ENCODE assay signal across 8 cellular contexts in genomic region chrX:48677456-48678030, GRCh38. TPM values are rescaled to one million over a fixed set of nuclear protein-coding genes. Genes with fewer than 3 reads are reported as not detected.
DNase-seq lines count a peak whose midpoint lies in the region; ATAC-seq, FAIRE-seq and TF ChIP-seq lines count a peak whose summit lies in the region.

No MANE protein-coding gene starts in this region.

- peak overlapping the region; percentile 98 for H3K9ac ChIP-seq in OCI-LY3 (ENCODE audit: low read length)

- no peak overlapping the region for H3K27ac ChIP-seq in OCI-LY3 (ENCODE audit: low read length)
- no peak overlapping the region for H3K27ac ChIP-seq in esophagus muscularis mucosa (replicated peaks in 1 of 4)
- H3K27ac ChIP-seq in psoas muscle, result no peak overlapping the region
- peak overlapping the region in 2 of 4 donors; percentile 89 to 92 for H3K27ac ChIP-seq in tibial nerve

- no peaks in the 10 kb centered on the region for H4K20me1 ChIP-seq in OCI-LY3 (ENCODE audit: insufficient read depth, low read length)

- TF ChIP-seq EP300 in esophagus muscularis mucosa (IDR thresholded peaks at IDR 0.05), result no peak
- TF ChIP-seq EP300 in tibial nerve (IDR thresholded peaks at IDR 0.05), result no peak

- no peak for FAIRE-seq in D721Med (lab: Jason Lieb, UNC)

- H3K27me3 ChIP-seq in GM06990 (replicated peaks; ENCODE audit: control insufficient read depth, insufficient read depth, low read length) (no peaks in the 10 kb centered on the region), OCI-LY3 (ENCODE audit: low read depth, low read length) (no peaks in the 10 kb centered on the region), esophagus muscularis mucosa (no peaks in the 10 kb centered on the region), psoas muscle (ENCODE audit: insufficient read depth in 3 of 3, low read length in 2 of 3) (no peaks in the 10 kb centered on the region), tibial nerve (no peaks in the 10 kb centered on the region)

- TF ChIP-seq CTCF in GM06990 (IDR thresholded peaks at IDR 0.05; ENCODE audit: insufficient read depth, low read length, poor library complexity, severe bottlenecking) (no peak), OCI-LY3 (IDR thresholded peaks at IDR 0.05; ENCODE audit: low read depth, low read length) (no peak), esophagus muscularis mucosa (IDR thresholded peaks at IDR 0.05) (no peak), psoas muscle (IDR thresholded peaks at IDR 0.05) (no peak), D721Med (IDR thresholded peaks at IDR 0.05; ENCODE audit: insufficient read depth, missing control alignments) (no peak), tibial nerve (IDR thresholded peaks at IDR 0.05) (no peak)

- peak overlapping the region; percentile 82 for H3K4me3 ChIP-seq in GM06990 (replicated peaks; ENCODE audit: low read depth, low read length)
- H3K4me3 ChIP-seq in OCI-LY3 (ENCODE audit: low read length), result peak overlapping the region; percentile 100
- H3K4me3 ChIP-seq in esophagus muscularis mucosa, result peak overlapping the region in 3 of 4 donors; percentile 67 to 83 (median 78)
- peak overlapping the region; percentile 85 for H3K4me3 ChIP-seq in psoas muscle
- peak overlapping the region in 2 of 4 donors; percentile 73 to 86 for H3K4me3 ChIP-seq in tibial nerve

- WGBS in esophagus muscularis mucosa, result 65% methylated on average over 12 of the region's 12 CpGs
- 42 to 62% (median 49%) methylated on average over 9 to 12 of the region's 12 CpGs for WGBS in psoas muscle, 3 donors
- 22 to 53% methylated on average over 9 to 12 of the region's 12 CpGs for WGBS in tibial nerve, 2 donors

- TF ChIP-seq POLR2A in esophagus muscularis mucosa (IDR thresholded peaks at IDR 0.05; ENCODE audit: low read depth) (no peak), tibial nerve (IDR thresholded peaks at IDR 0.05) (no peak)

- peaks cover 25% of the 10 kb centered on the region for H3K79me2 ChIP-seq in OCI-LY3 (ENCODE audit: low read length)

- H3K4me2 ChIP-seq in OCI-LY3 (ENCODE audit: low read length), result peak overlapping the region; percentile 80

- no peaks in the 10 kb centered on the region for H3K9me3 ChIP-seq in OCI-LY3 (ENCODE audit: insufficient read depth, low read length)
- H3K9me3 ChIP-seq in esophagus muscularis mucosa, result no peaks in the 10 kb centered on the region
- H3K9me3 ChIP-seq in psoas muscle, result no peaks in the 10 kb centered on the region
- no peaks in the 10 kb centered on the region for H3K9me3 ChIP-seq in tibial nerve

- H2AFZ ChIP-seq in OCI-LY3 (ENCODE audit: low read depth, low read length), result no peak overlapping the region

- intact Hi-C loops in esophagus muscularis mucosa (cut with DNase I), result no loop called here
- intact Hi-C loops in psoas muscle (cut with DNase I), result loop anchor here in 1 of 2 donors (10.0 kb wide), 1 partner anchor 127 kb away; the partner anchor contains the start of gene HDAC6

- H3K4me1 ChIP-seq in OCI-LY3 (ENCODE audit: low read length) (peaks cover 19% of the 10 kb centered on the region; the same call in 1 of the 2 replicates), esophagus muscularis mucosa (peaks cover 4 to 20% (median 16%) of the 10 kb centered on the region in 4 donors), psoas muscle (no peaks in the 10 kb centered on the region), tibial nerve (peaks cover 0 to 18% (median 4%) of the 10 kb centered on the region in 4 donors)

- ATAC-seq in psoas muscle (no peak), GM21723 (IDR thresholded peaks at IDR 0.05; ENCODE audit: unreplicated experiment) (no peak)

- DNase-seq in GM06990 (ENCODE audit: extremely low read depth, insufficient read length), result no peak
- no peak for DNase-seq in esophagus muscularis mucosa (ENCODE audit: extremely low spot score)
- no peak for DNase-seq in psoas muscle
- DNase-seq in D721Med (ENCODE audit: insufficient read length, low spot score), result no peak
- no peak for DNase-seq in tibial nerve (ENCODE audit: low spot score in 2 of 2)
- DNase-seq in MV-4-11 (lab: John Stamatoyannopoulos, UW), result no peak

- H3K36me3 ChIP-seq in GM06990 (ENCODE audit: control insufficient read depth, insufficient read depth, low read length) (no peaks in the 10 kb centered on the region), OCI-LY3 (replicated peaks; ENCODE audit: low read depth, low read length) (no peaks in the 10 kb centered on the region), esophagus muscularis mucosa (no peaks in the 10 kb centered on the region), psoas muscle (ENCODE audit: insufficient read depth in 1 of 2, low read depth in 1 of 2) (no peaks in the 10 kb centered on the region), tibial nerve (no peaks in the 10 kb centered on the region)

RNA-seq across cellular contexts. Expression of gene WAS, which starts 6.1 kb away (rescaled TPM):
- total RNA-seq in esophagus muscularis mucosa, result 1 to 10 TPM; 3.2 to 9.9 (median 7.5) TPM
- total RNA-seq in psoas muscle, result 1 to 10 TPM in 2 of 4 donors, under 1 TPM in 2; 0.85 to 2.9 (median 1.4) TPM
- polyA plus RNA-seq in psoas muscle, result under 1 TPM; 0.45 to 0.66 (median 0.47) TPM
- total RNA-seq in tibial nerve, result 10 to 100 TPM in 2 of 4 donors, 1 to 10 TPM in 2; 3.1 to 32.7 (median 9.8) TPM

RNA-seq across cellular contexts. Expression of gene SUV39H1, which starts 19.0 kb away (rescaled TPM):
- total RNA-seq in esophagus muscularis mucosa (1 to 10 TPM; 2.5 to 4.5 (median 4.3) TPM), psoas muscle (1 to 10 TPM; 1.9 to 3.2 (median 2.7) TPM), tibial nerve (10 to 100 TPM in 1 of 4 donors, 1 to 10 TPM in 3; 4.2 to 10.0 (median 5.2) TPM)
- polyA plus RNA-seq in psoas muscle, result 1 to 10 TPM; 2.2 to 3.6 (median 2.8) TPM
